ENCODE assay signal across 1 cellular context in genomic region chr9:128153947-128154695, GRCh38.
TF ChIP-seq lines count a peak whose summit lies in the region.

No MANE protein-coding gene starts in this region.

TF ChIP-seq in HepG2, 621 proteins besides CTCF, POLR2A, EP300 and RAD21:
- peak; percentile 68; the same call in 1 of the 2 replicates for TF ChIP-seq TERF1 (CRISPR knock-in tag; IDR thresholded peaks at IDR 0.05)
- TF ChIP-seq REXO4 (CRISPR knock-in tag; IDR thresholded peaks at IDR 0.05; ENCODE audit: borderline replicate concordance): no peak
- no peak for TF ChIP-seq IKZF5 (CRISPR knock-in tag; IDR thresholded peaks at IDR 0.05)
- no peak for TF ChIP-seq SOX13 (IDR thresholded peaks at IDR 0.05)
- no peak for TF ChIP-seq SOX13 (CRISPR knock-in tag; conservative IDR thresholded peaks at IDR 0.05 in 1 of 2, IDR thresholded peaks at IDR 0.05 in 1 of 2)
- no peak for TF ChIP-seq YEATS4 (CRISPR knock-in tag; IDR thresholded peaks at IDR 0.05; ENCODE audit: borderline replicate concordance)
